ENCODE assay signal across 8 cellular contexts in the genomic region with DNA sequence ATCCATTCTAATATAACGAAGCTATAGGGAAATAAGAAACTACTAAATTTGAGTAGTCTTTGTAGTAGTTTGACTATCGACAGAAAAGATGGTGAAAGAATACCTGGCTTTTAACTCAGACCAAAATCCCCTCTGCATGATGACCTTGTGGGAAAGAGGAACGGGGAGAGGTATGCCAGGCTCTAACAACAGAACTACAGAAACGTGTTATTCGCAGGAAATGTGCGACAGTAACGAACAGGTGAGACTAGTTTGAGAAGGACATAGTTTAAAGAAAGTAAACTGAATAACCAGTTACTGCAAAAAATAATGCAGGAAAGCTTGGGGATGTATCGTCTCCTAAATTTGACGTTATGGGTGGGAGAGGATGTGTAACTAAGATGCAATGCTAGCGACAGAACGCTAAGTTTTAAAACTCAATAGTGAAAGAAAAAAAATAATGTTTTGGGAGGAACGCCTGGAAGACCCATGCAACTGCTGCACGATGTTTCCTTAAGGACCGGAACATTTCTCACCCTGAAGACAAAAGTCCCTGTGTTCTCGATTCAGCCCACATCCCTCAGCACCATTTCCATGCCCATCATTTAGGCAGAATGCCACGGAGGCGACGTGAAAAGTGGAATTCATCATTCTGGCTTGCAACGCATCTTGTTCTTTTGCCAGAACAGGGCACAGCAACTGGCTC. TPM values are rescaled to one million over a fixed set of nuclear protein-coding genes. Genes with fewer than 3 reads are reported as not detected.
A peak's percentile ranks its signal among the peaks of the same experiment; 100 is the strongest.
DNase-seq lines count a peak whose midpoint lies in the region; ATAC-seq and TF ChIP-seq lines count a peak whose summit lies in the region.

No MANE protein-coding gene starts in this region.

- H3K27ac ChIP-seq in endodermal cell (ENCODE audit: low read depth, low read length) (peak overlapping the region; percentile 19), neuronal stem cell (replicated peaks; ENCODE audit: low read length) (peak overlapping the region; percentile 63)

- no peak overlapping the region for H2BK120ac ChIP-seq in neuronal stem cell (ENCODE audit: low read depth, low read length)

- no peak overlapping the region for H4K91ac ChIP-seq in neuronal stem cell (ENCODE audit: low read depth, low read length, poor library complexity)

- no peak overlapping the region for H3K14ac ChIP-seq in neuronal stem cell (ENCODE audit: low read length)

- no peak overlapping the region for H2AK5ac ChIP-seq in neuronal stem cell (ENCODE audit: low read depth, low read length)

- H3K4me1 ChIP-seq in NT2/D1 (ENCODE audit: insufficient read depth, insufficient read length) (peaks cover 2% of the 10 kb centered on the region), endodermal cell (ENCODE audit: control insufficient read depth, insufficient read depth, low read length) (no peaks in the 10 kb centered on the region), neuronal stem cell (ENCODE audit: control insufficient read depth in 2 of 2, insufficient read depth in 1 of 2, low read depth in 1 of 2, low read length in 2 of 2) (peaks cover 5% of the 10 kb centered on the region in 2 donors)

- H2BK12ac ChIP-seq in neuronal stem cell (ENCODE audit: low read length): no peak overlapping the region

- peaks cover 7% of the 10 kb centered on the region for H3K36me3 ChIP-seq in NT2/D1 (ENCODE audit: insufficient read depth, insufficient read length, low read length)
- peaks cover 10% of the 10 kb centered on the region for H3K36me3 ChIP-seq in endodermal cell (ENCODE audit: control insufficient read depth, insufficient read depth, low read length)
- H3K36me3 ChIP-seq in neuronal stem cell (replicated peaks in 1 of 2; ENCODE audit: control insufficient read depth in 2 of 2, insufficient read depth in 2 of 2, low read length in 2 of 2): peaks cover 0 to 14% of the 10 kb centered on the region in 2 donors

- no peak overlapping the region for H4K8ac ChIP-seq in neuronal stem cell (ENCODE audit: low read depth, low read length)

- peak overlapping the region; percentile 98 for H3K4me3 ChIP-seq in GM12864 (ENCODE audit: low read depth, low read length)
- peak overlapping the region; percentile 79 for H3K4me3 ChIP-seq in NT2/D1 (ENCODE audit: insufficient read length, low read depth)
- H3K4me3 ChIP-seq in endodermal cell (ENCODE audit: low read length): peak overlapping the region; percentile 97
- H3K4me3 ChIP-seq in neuronal stem cell (ENCODE audit: low read length in 2 of 2): peak overlapping the region; percentile 75 to 80

- peaks cover 20% of the 10 kb centered on the region for H3K4me1 Mint-ChIP-seq in endodermal cell

- H3K4ac ChIP-seq in neuronal stem cell (ENCODE audit: low read length): no peak overlapping the region

- 0 out of 2 replicates have a peak, but pooled peaks cover 9% of the 10 kb centered on the region for H3K9me3 ChIP-seq in NT2/D1 (ENCODE audit: insufficient read depth, low read length)
- H3K9me3 ChIP-seq in endodermal cell (ENCODE audit: control insufficient read depth, low read length): no peaks in the 10 kb centered on the region
- H3K9me3 ChIP-seq in neuronal stem cell (replicated peaks in 1 of 2; ENCODE audit: control insufficient read depth in 2 of 2, insufficient read depth in 1 of 2, low read depth in 1 of 2, low read length in 2 of 2): no peaks in the 10 kb centered on the region

- no peak for TF ChIP-seq CTCF in GM12864 (IDR thresholded peaks at IDR 0.05; ENCODE audit: low read depth, low read length, missing control alignments)
- no peak for TF ChIP-seq CTCF in endodermal cell (conservative IDR thresholded peaks at IDR 0.05)

- H3K36me3 Mint-ChIP-seq in endodermal cell (ENCODE audit: low read depth): peaks cover 9% of the 10 kb centered on the region

- peak overlapping the region; percentile 94 for H3K27ac Mint-ChIP-seq in endodermal cell

- no peak overlapping the region for H2BK5ac ChIP-seq in neuronal stem cell (ENCODE audit: low read length)

- H3K4me3 Mint-ChIP-seq in endodermal cell: peak overlapping the region; percentile 83

- H3K9ac ChIP-seq in NT2/D1 (ENCODE audit: insufficient read length, low read depth): no peak overlapping the region
- no peak overlapping the region for H3K9ac ChIP-seq in endodermal cell (ENCODE audit: extremely low read depth, low read length, poor library complexity, severe bottlenecking)
- H3K9ac ChIP-seq in neuronal stem cell (ENCODE audit: low read depth, low read length, poor library complexity): peak overlapping the region; percentile 78

- peak overlapping the region; percentile 49 for H3K4me2 ChIP-seq in neuronal stem cell (ENCODE audit: insufficient read depth, low read length, poor library complexity, severe bottlenecking)

- WGBS in endodermal cell (ENCODE audit: insufficient coverage in 1 of 2, insufficient read length in 1 of 2), 2 experiments: 61 to 78% methylated on average over 15 to 18 of the region's 19 CpGs
- WGBS in neuronal stem cell (ENCODE audit: extremely low coverage in 2 of 2, insufficient read length in 2 of 2, insufficient replicate concordance in 1 of 2), 2 donors: no CpG with 5 or more reads among the region's 19 CpGs

- ATAC-seq in HG02623 (IDR thresholded peaks at IDR 0.05; ENCODE audit: unreplicated experiment): no peak
- no peak for ATAC-seq in GM21576 (IDR thresholded peaks at IDR 0.05; ENCODE audit: unreplicated experiment)

- H3K23ac ChIP-seq in neuronal stem cell (ENCODE audit: low read depth, low read length, poor library complexity): no peak overlapping the region

- DNase-seq in GM12864 (ENCODE audit: low read depth) (no peak), NT2/D1 (ENCODE audit: low read depth, low spot score) (no peak), endodermal cell (no peak), neuronal stem cell (ENCODE audit: low spot score) (no peak), NCI-H1105 treated with DMSO at 0.1 percent for 48 hours (lab: John Stamatoyannopoulos, UW) (no peak), GF-D8 (lab: John Stamatoyannopoulos, UW) (no peak)

- H3K27me3 Mint-ChIP-seq in endodermal cell (ENCODE audit: insufficient read depth): no peaks in the 10 kb centered on the region

- H3K9me3 Mint-ChIP-seq in endodermal cell: no peaks in the 10 kb centered on the region

- peaks cover 3% of the 10 kb centered on the region for H3K79me1 ChIP-seq in neuronal stem cell (ENCODE audit: low read depth, low read length)

- H2BK15ac ChIP-seq in neuronal stem cell (ENCODE audit: low read length): no peak overlapping the region

- H3K18ac ChIP-seq in neuronal stem cell (ENCODE audit: low read length): peak overlapping the region; percentile 40

- no peaks in the 10 kb centered on the region for H3K27me3 ChIP-seq in NT2/D1 (ENCODE audit: insufficient read depth, insufficient read length)
- H3K27me3 ChIP-seq in endodermal cell (ENCODE audit: control insufficient read depth, insufficient read depth, low read length, poor library complexity, severe bottlenecking): no peaks in the 10 kb centered on the region
- H3K27me3 ChIP-seq in neuronal stem cell (ENCODE audit: control insufficient read depth in 3 of 3, insufficient read depth in 3 of 3, low read depth in 1 of 3, low read length in 3 of 3): no peaks in the 10 kb centered on the region

- peak overlapping the region; percentile 87 for H2AFZ ChIP-seq in neuronal stem cell (ENCODE audit: low read length)

RNA-seq across cellular contexts. Expression of a gene that starts 1.6 kb away (rescaled TPM):
- 10 to 100 TPM; 76.7 to 83.9 TPM for total RNA-seq in endodermal cell
- 28.8 TPM for polyA plus RNA-seq in endodermal cell (2013, experiment 1 of 2)
- polyA plus RNA-seq in endodermal cell (2013, experiment 2 of 2): 31.4 TPM
- polyA plus RNA-seq in neuronal stem cell (2013, experiment 1 of 2): 31.2 TPM
- polyA plus RNA-seq in neuronal stem cell (2013, experiment 2 of 2): 33.0 TPM
